In the genomic region with DNA sequence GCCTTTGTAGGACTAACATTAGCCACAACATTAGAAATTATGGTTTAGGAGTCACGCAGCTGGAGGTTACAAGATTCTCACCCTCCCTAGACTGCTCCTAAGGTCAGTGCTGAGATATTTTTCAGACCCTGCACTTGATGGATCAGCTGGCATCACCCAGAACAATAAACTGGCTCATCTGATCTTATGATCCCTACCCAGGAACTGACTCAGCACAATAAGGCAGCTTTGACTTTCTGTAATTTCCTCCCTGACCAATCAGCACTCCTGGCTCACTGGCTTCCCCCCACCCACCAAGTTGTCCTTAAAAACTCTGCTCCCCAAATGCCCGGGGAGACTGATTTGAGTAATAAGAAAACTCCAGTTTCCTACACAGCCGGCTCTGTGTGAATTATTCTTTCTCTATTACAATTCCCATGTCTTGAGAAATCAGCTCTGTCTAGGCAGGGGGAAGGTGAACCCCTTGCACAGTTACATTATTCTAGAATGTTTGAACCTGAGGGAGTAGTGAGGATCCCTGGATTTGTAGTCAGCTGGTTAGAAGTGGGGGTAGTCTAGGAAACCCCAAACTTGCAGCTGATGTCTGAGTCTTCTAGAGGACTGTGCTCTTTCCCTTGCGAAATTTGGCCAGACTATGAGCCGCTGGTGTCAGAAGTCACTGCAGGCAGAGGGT, we compare ENCODE assay signal across 20 cellular contexts.
DNase-seq lines count a peak whose midpoint lies in the region; ATAC-seq and TF ChIP-seq lines count a peak whose summit lies in the region.
"Had no signal": no experiment of that assay in that cellular context is flagged by ENCODE, and none has a peak within 500 bp of the region (broad histone marks: within the 10 kb centered on the region; RNA-seq: fewer than 3 reads in every experiment).

No MANE protein-coding gene starts in this region.

- ATAC-seq in GM19035 (IDR thresholded peaks at IDR 0.05; ENCODE audit: unreplicated experiment), result no peak
- ATAC-seq: T-cell had no signal

- DNase-seq in HCEC 1CT (peak; percentile 65), MV-4-11 (lab: John Stamatoyannopoulos, UW) (peak; percentile 39), choroid plexus epithelial cell (ENCODE audit: low read depth) (peak; percentile 13), renal cortical epithelial cell (ENCODE audit: low read depth) (peak; percentile 48), cerebellum (ENCODE audit: low spot score) (no peak), iPS-NIHi11 (ENCODE audit: low spot score) (no peak)
- DNase-seq: activated CD4-positive, alpha-beta T cell treated with anti-CD3 and anti-CD28 coated beads, Interleukin-2, amount 10 ng/mL, durations not matched to agents 7 days and 5 days; activated naive CD4-positive, alpha-beta T cell treated with anti-CD3 and anti-CD28 coated beads for 36 hours; Kasumi-1; left ventricle myocardium inferior; NCI-H1417 treated with DMSO at 0.1 percent for 48 hours; NCI-H526 treated with DMSO at 0.1 percent for 48 hours; Right ventricle myocardium superior; stimulated activated CD4-positive, alpha-beta T cell treated with anti-CD3 and anti-CD28 coated beads, Interleukin-2, amount 100 ng/mL, for 24 hours; stimulated activated naive CD4-positive, alpha-beta T cell treated with Interleukin-2 at 50 U/mL for 16 hours; T-cell; thyroid gland had no signal

- H3K4me3 ChIP-seq in choroid plexus epithelial cell (ENCODE audit: low read depth, low read length), result no peak overlapping the region
- H3K4me3 ChIP-seq: ascending aorta, BLaER1, left ventricle myocardium inferior, thyroid gland had no signal

- TF ChIP-seq CTCF in choroid plexus epithelial cell (conservative IDR thresholded peaks at IDR 0.05; ENCODE audit: low read depth, low read length), result no peak

Comparison
In these comparisons a context has a peak if more than half of its experiments do, and no peak if none do; other contexts are left out.
1. DNase-seq: peak in HCEC 1CT (single experiment), MV-4-11 (single experiment), choroid plexus epithelial cell (single experiment) and renal cortical epithelial cell (single experiment); none in cerebellum (single experiment) and iPS-NIHi11 (single experiment).